8 cellular contexts compared by ENCODE assay signal in genomic region chr2:64839844-64840243, GRCh38.
A peak's percentile ranks its signal among the peaks of the same experiment; 100 is the strongest.
DNase-seq lines count a peak whose midpoint lies in the region; ATAC-seq and TF ChIP-seq lines count a peak whose summit lies in the region.

No MANE protein-coding gene starts in this region.

- no peaks in the 10 kb centered on the region for H3K27me3 ChIP-seq in thymus (ENCODE audit: control insufficient read depth, insufficient read depth)

- H3K9me3 ChIP-seq in thymus (ENCODE audit: control insufficient read depth): no peaks in the 10 kb centered on the region

- ATAC-seq in GM19438 (IDR thresholded peaks at IDR 0.05; ENCODE audit: low read depth, unreplicated experiment): peak; percentile 89
- ATAC-seq in HG03439 (IDR thresholded peaks at IDR 0.05; ENCODE audit: unreplicated experiment): peak; percentile 77

- H3K4me1 ChIP-seq in thymus (ENCODE audit: control insufficient read depth, insufficient read depth, low read length): no peaks in the 10 kb centered on the region

- DNase-seq in Daoy (ENCODE audit: low read depth): peak; percentile 20
- peak; percentile 27 for DNase-seq in astrocyte of the hippocampus (ENCODE audit: low read depth, low spot score)
- no peak for DNase-seq in AML-193 (lab: John Stamatoyannopoulos, UW)
- no peak for DNase-seq in lower leg skin (ENCODE audit: low spot score in 2 of 2)
- DNase-seq in activated CD4-positive, CD25-positive, alpha-beta regulatory T cell treated with anti-CD3 and anti-CD28 coated beads, Interleukin-2, amount 50 U/mL, for 72 hours: no peak

- H3K27ac ChIP-seq in thymus (ENCODE audit: low read depth): peak overlapping the region; percentile 53

- no peak for TF ChIP-seq CTCF in lower leg skin (IDR thresholded peaks at IDR 0.05)

- no peaks in the 10 kb centered on the region for H3K36me3 ChIP-seq in thymus (ENCODE audit: control insufficient read depth, insufficient read depth)

- intact Hi-C loops in lower leg skin (cut with DNase I; ENCODE audit: low total_unique reads): no loop called here

- H3K4me3 ChIP-seq in thymus (ENCODE audit: low read length) (no peak overlapping the region), lower leg skin (ENCODE audit: low read depth, poor library complexity, severe bottlenecking) (no peak overlapping the region)

- WGBS in thymus: 62% methylated on average over 6 of the region's 6 CpGs
- 65 to 67% methylated on average over 6 of the region's 6 CpGs for WGBS in lower leg skin, 2 donors

- no peak for TF ChIP-seq POLR2A in lower leg skin (IDR thresholded peaks at IDR 0.05)

Comparison
In these comparisons a context has a peak if more than half of its experiments do, and no peak if none do; other contexts are left out.
1. DNase-seq: peak in Daoy (single experiment) and astrocyte of the hippocampus (single experiment); none in AML-193 (0 of 2), lower leg skin (0 of 2) and activated CD4-positive, CD25-positive, alpha-beta regulatory T cell treated with anti-CD3 and anti-CD28 coated beads, Interleukin-2, amount 50 U/mL, for 72 hours (single experiment).